ENCODE assay signal across 9 cellular contexts in genomic region chr13:111210488-111210887, GRCh38.
A peak's percentile ranks its signal among the peaks of the same experiment; 100 is the strongest.
DNase-seq lines count a peak whose midpoint lies in the region; ATAC-seq and TF ChIP-seq lines count a peak whose summit lies in the region.
"Had no signal": no experiment of that assay in that cellular context is flagged by ENCODE, and none has a peak within 500 bp of the region (broad histone marks: within the 10 kb centered on the region; RNA-seq: fewer than 3 reads in every experiment).

No MANE protein-coding gene starts in this region.

- H4K91ac ChIP-seq in mesenchymal stem cell (ENCODE audit: low read length) = no peak overlapping the region

- H3K36me3 Mint-ChIP-seq in MCF 10A (ENCODE audit: insufficient read depth, unreplicated experiment) = peaks cover 19% of the 10 kb centered on the region

- H2BK5ac ChIP-seq in mesenchymal stem cell (ENCODE audit: low read depth, low read length, poor library complexity, severe bottlenecking) = peak overlapping the region; percentile 60

- no peak overlapping the region for H4K8ac ChIP-seq in mesenchymal stem cell (ENCODE audit: low read length)

- H3K9me3 Mint-ChIP-seq in MCF 10A (ENCODE audit: unreplicated experiment) = no peaks in the 10 kb centered on the region

- no peak for TF ChIP-seq POLR2A in breast epithelium (IDR thresholded peaks at IDR 0.05)
- TF ChIP-seq POLR2A in vagina (IDR thresholded peaks at IDR 0.05) = no peak

- H2BK15ac ChIP-seq in mesenchymal stem cell (ENCODE audit: low read depth, poor library complexity, severe bottlenecking) = no peak overlapping the region

- H3K9me3 ChIP-seq in breast epithelium (no peaks in the 10 kb centered on the region), mesenchymal stem cell (ENCODE audit: control insufficient read depth, low read length) (no peaks in the 10 kb centered on the region), vagina (no peaks in the 10 kb centered on the region)

- peak overlapping the region; percentile 88 for H3K9ac ChIP-seq in mesenchymal stem cell (ENCODE audit: low read length)

- no peak overlapping the region for H3K18ac ChIP-seq in mesenchymal stem cell (ENCODE audit: low read depth in 1 of 2, low read length in 2 of 2)

- H3K27me3 ChIP-seq in breast epithelium (no peaks in the 10 kb centered on the region), dorsolateral prefrontal cortex (no peaks in the 10 kb centered on the region), mesenchymal stem cell (ENCODE audit: control insufficient read depth in 1 of 2, insufficient read depth in 1 of 2, low read length in 2 of 2) (no peaks in the 10 kb centered on the region), vagina (no peaks in the 10 kb centered on the region)

- H3K36me3 ChIP-seq in breast epithelium (no peaks in the 10 kb centered on the region), mesenchymal stem cell (ENCODE audit: control insufficient read depth in 1 of 2, insufficient read depth in 2 of 2, low read depth in 1 of 2, low read length in 2 of 2) (peaks cover 0 to 19% of the 10 kb centered on the region in 2 experiments), vagina (no peaks in the 10 kb centered on the region)

- no peak overlapping the region for H2BK120ac ChIP-seq in mesenchymal stem cell (ENCODE audit: low read depth, low read length)

- POLR2A ChIA-PET in MCF 10A (lab: Yijun Ruan, JAX) = no interaction called here

- H3K14ac ChIP-seq in mesenchymal stem cell (ENCODE audit: low read length in 2 of 2) = no peak overlapping the region

- no peaks in the 10 kb centered on the region for H3K27me3 Mint-ChIP-seq in MCF 10A (ENCODE audit: insufficient read depth, unreplicated experiment)

- peak overlapping the region; percentile 28 for H3K27ac Mint-ChIP-seq in MCF 10A (ENCODE audit: low read depth, unreplicated experiment)

- H2BK12ac ChIP-seq in mesenchymal stem cell (ENCODE audit: low read length in 2 of 2) = no peak overlapping the region

- ATAC-seq in GM18511 (IDR thresholded peaks at IDR 0.05; ENCODE audit: unreplicated experiment) = no peak

- intact Hi-C loops in MCF 10A (cut with micrococcal nuclease) = no loop called here
- intact Hi-C loops in breast epithelium (cut with DNase I; ENCODE audit: low total_unique reads) = no loop called here
- intact Hi-C loops in dorsolateral prefrontal cortex (cut with DNase I) = loop anchor here (5.0 to 10.0 kb wide), 4 partner anchors 33 to 496 kb away; partner anchors contain the start of genes ANKRD10 (in 1 of the 2) and ING1 (in 1 of the 2)
- intact Hi-C loops in vagina (cut with DNase I) = loop anchor here (10.0 kb wide), 1 partner anchor 146 kb away; no protein-coding TSS in a partner anchor

- H3K79me1 ChIP-seq in mesenchymal stem cell (replicated peaks; ENCODE audit: low read length, poor library complexity, severe bottlenecking) = peaks cover 10% of the 10 kb centered on the region

- H3K4ac ChIP-seq in mesenchymal stem cell (ENCODE audit: low read depth in 1 of 2, low read length in 2 of 2) = no peak overlapping the region

- H2AK5ac ChIP-seq in mesenchymal stem cell (ENCODE audit: low read length, severe bottlenecking) = no peak overlapping the region

- DNase-seq in MCF 10A (ENCODE audit: unreplicated experiment) (peak; percentile 23), breast epithelium (ENCODE audit: low spot score in 2 of 2) (no peak), dorsolateral prefrontal cortex (peak in 9 of 10 donors; percentile 68 to 85 (median 80)), mesenchymal stem cell (peak; percentile 89), vagina (ENCODE audit: extremely low spot score in 2 of 2) (no peak), NCI-H524 treated with DMSO at 0.1 percent for 48 hours (lab: John Stamatoyannopoulos, UW) (no peak)
- DNase-seq in activated CD4-positive, CD25-positive, alpha-beta regulatory T cell treated with anti-CD3 and anti-CD28 coated beads, Interleukin-2, amount 50 U/mL, for 72 hours = no peak

- CTCF ChIA-PET in MCF 10A (lab: Yijun Ruan, JAX) = interaction anchor here (0.6 to 4.1 kb wide), 4 partner anchors 14 to 989 kb away, joined by 3 to 22 read pairs (median 4); no protein-coding TSS in a partner anchor

- TF ChIP-seq CTCF in MCF 10A (IDR thresholded peaks at IDR 0.05; ENCODE audit: unreplicated experiment) = no peak
- TF ChIP-seq CTCF in breast epithelium (IDR thresholded peaks at IDR 0.05) = no peak
- TF ChIP-seq CTCF in dorsolateral prefrontal cortex (IDR thresholded peaks at IDR 0.05 in 54 of 56, conservative IDR thresholded peaks at IDR 0.05 in 2 of 56; ENCODE audit: low read depth in 1 of 56, partially characterized antibody in 56 of 56) = peak in 5 of 56 donors; percentile 16 to 38 (median 22)
- TF ChIP-seq CTCF in vagina (IDR thresholded peaks at IDR 0.05) = no peak

- no peak overlapping the region for H3K4me3 Mint-ChIP-seq in MCF 10A (ENCODE audit: unreplicated experiment)

- peak overlapping the region in 1 of 3 donors; percentile 10 for H3K4me3 ChIP-seq in breast epithelium
- H3K4me3 ChIP-seq in dorsolateral prefrontal cortex = peak overlapping the region; percentile 11 to 81 (median 53)
- peak overlapping the region in 1 of 2 experiments; percentile 75 for H3K4me3 ChIP-seq in mesenchymal stem cell (ENCODE audit: insufficient read depth in 1 of 2, low read depth in 1 of 2, low read length in 2 of 2)
- no peak overlapping the region for H3K4me3 ChIP-seq in vagina

- no peak overlapping the region for H3K23ac ChIP-seq in mesenchymal stem cell (ENCODE audit: low read length in 2 of 2)

- peaks cover 23% of the 10 kb centered on the region for H3K4me1 Mint-ChIP-seq in MCF 10A (ENCODE audit: insufficient read depth, unreplicated experiment)

- H3K4me1 ChIP-seq in breast epithelium = no peaks in the 10 kb centered on the region
- H3K4me1 ChIP-seq in mesenchymal stem cell (ENCODE audit: control insufficient read depth, insufficient read depth, low read depth, low read length) = peaks cover 32% of the 10 kb centered on the region
- peaks cover 56% of the 10 kb centered on the region for H3K4me1 ChIP-seq in vagina

- WGBS in mesenchymal stem cell = 18% methylated on average over 9 of the region's 9 CpGs

- BruUV-seq in MCF 10A (replicated peaks; lab: Mats Ljungman, UMichigan) = TSS peak; percentile 6

- H2AFZ ChIP-seq in mesenchymal stem cell (ENCODE audit: low read depth, low read length) = no peak overlapping the region

- H3K4me2 ChIP-seq in mesenchymal stem cell (ENCODE audit: low read length, poor library complexity, severe bottlenecking) = no peak overlapping the region

- peak overlapping the region in 1 of 2 donors; percentile 30 for H3K27ac ChIP-seq in breast epithelium
- peak overlapping the region in 58 of 59 donors; percentile 23 to 94 (median 85) for H3K27ac ChIP-seq in dorsolateral prefrontal cortex
- H3K27ac ChIP-seq in mesenchymal stem cell (ENCODE audit: low read length, poor library complexity, severe bottlenecking) = peak overlapping the region; percentile 93
- peak overlapping the region; percentile 22 for H3K27ac ChIP-seq in vagina
- H3K27ac ChIP-seq: C4-2B had no signal

Comparison
In these comparisons a context has a peak if more than half of its experiments do, and no peak if none do; other contexts are left out.
1. DNase-seq: peak in MCF 10A (single experiment), dorsolateral prefrontal cortex (9 of 10) and mesenchymal stem cell (single experiment); none in breast epithelium (0 of 2), vagina (0 of 2), NCI-H524 treated with DMSO at 0.1 percent for 48 hours (single experiment) and activated CD4-positive, CD25-positive, alpha-beta regulatory T cell treated with anti-CD3 and anti-CD28 coated beads, Interleukin-2, amount 50 U/mL, for 72 hours (single experiment).
2. H3K4me3 ChIP-seq: peak in dorsolateral prefrontal cortex (59 of 59); none in vagina (0 of 2).
3. intact Hi-C loops: an anchor here in dorsolateral prefrontal cortex (5.0 to 10.0 kb wide) and vagina (10.0 kb wide); none called in MCF 10A and breast epithelium.